ENCODE assay signal across 20 cellular contexts in genomic region chr3:48863122-48863521, GRCh38. TPM values are rescaled to one million over a fixed set of nuclear protein-coding genes. Genes with fewer than 3 reads are reported as not detected.
DNase-seq lines count a peak whose midpoint lies in the region; ATAC-seq, FAIRE-seq and TF ChIP-seq lines count a peak whose summit lies in the region.
"Had no signal": no experiment of that assay in that cellular context is flagged by ENCODE, and none has a peak within 500 bp of the region (broad histone marks: within the 10 kb centered on the region; RNA-seq: fewer than 3 reads in every experiment).

No MANE protein-coding gene starts in this region.

- intact Hi-C loops in mammary epithelial cell (cut with micrococcal nuclease) (no loop called here), MCF 10A (cut with micrococcal nuclease) (no loop called here), left cardiac atrium (cut with DNase I) (no loop called here)

- ATAC-seq in left cardiac atrium: no peak
- ATAC-seq: GM12878 had no signal

- H3K9ac ChIP-seq in mammary epithelial cell (ENCODE audit: insufficient read depth, low read length): no peak overlapping the region

- BruUV-seq in mammary epithelial cell (replicated peaks; lab: Mats Ljungman, UMichigan): no TSS peak
- BruUV-seq in MCF 10A (replicated peaks; lab: Mats Ljungman, UMichigan): no TSS peak

- H3K27me3 ChIP-seq in mammary epithelial cell (ENCODE audit: insufficient read depth, low read length): no peaks in the 10 kb centered on the region
- H3K27me3 ChIP-seq in bronchial epithelial cell (ENCODE audit: control insufficient read depth, insufficient read depth, low read length): no peaks in the 10 kb centered on the region
- H3K27me3 ChIP-seq: BE2C had no signal

- H3K27ac ChIP-seq in mammary epithelial cell (ENCODE audit: insufficient read depth, low read depth, low read length): no peak overlapping the region

- CTCF ChIA-PET in mammary epithelial cell (lab: Charles Lee; ENCODE audit: low non-redundant PET): no interaction called here
- CTCF ChIA-PET in MCF 10A (lab: Yijun Ruan, JAX): no interaction called here

- no peak overlapping the region for H3K27ac Mint-ChIP-seq in MCF 10A (ENCODE audit: low read depth, unreplicated experiment)
- H3K27ac Mint-ChIP-seq: CD4-positive, alpha-beta T cell; H9 had no signal

- dilution Hi-C loops in mammary epithelial cell (cut with HindIII; ENCODE audit: low sequenced_read_pairs): no loop called here

- no peak overlapping the region for H3K4me3 ChIP-seq in mammary epithelial cell (replicated peaks in 1 of 3; ENCODE audit: insufficient read depth in 1 of 3, low read depth in 2 of 3, low read length in 3 of 3)
- H3K4me3 ChIP-seq in bronchial epithelial cell (ENCODE audit: low read depth, low read length): no peak overlapping the region
- H3K4me3 ChIP-seq: GM12878 had no signal

- H3K36me3 ChIP-seq in mammary epithelial cell (ENCODE audit: insufficient read depth, low read length): no peaks in the 10 kb centered on the region
- H3K36me3 ChIP-seq in bronchial epithelial cell (ENCODE audit: control insufficient read depth, insufficient read depth, low read length): no peaks in the 10 kb centered on the region
- H3K36me3 ChIP-seq: BE2C had no signal

- 93% methylated on average over 3 of the region's 3 CpGs for WGBS in mammary epithelial cell (ENCODE audit: low coverage, missing lambda C conversion rate)

- no peak for FAIRE-seq in bronchial epithelial cell (lab: Jason Lieb, UNC)
- FAIRE-seq: GM12878, HTR-8/SVneo had no signal

- no peaks in the 10 kb centered on the region for H3K9me3 Mint-ChIP-seq in MCF 10A (ENCODE audit: unreplicated experiment)
- H3K9me3 Mint-ChIP-seq: CD4-positive, alpha-beta T cell; H9; IgD-negative memory B cell had no signal

- no peaks in the 10 kb centered on the region for H4K20me1 ChIP-seq in mammary epithelial cell (ENCODE audit: insufficient read depth, low read length)

- peaks cover 8% of the 10 kb centered on the region for H3K4me1 ChIP-seq in mammary epithelial cell (ENCODE audit: insufficient read depth, low read length)
- H3K4me1 ChIP-seq: BE2C, Caco-2 had no signal

- POLR2A ChIA-PET in MCF 10A (lab: Yijun Ruan, JAX): interaction anchor here (0.9 kb wide), 2 partner anchors 10 to 15 kb away, joined by 3 to 4 read pairs; partner anchors contain the start of gene PRKAR2A

- no peak for TF ChIP-seq CTCF in mammary epithelial cell (conservative IDR thresholded peaks at IDR 0.05 in 1 of 2, IDR thresholded peaks at IDR 0.05 in 1 of 2; ENCODE audit: extremely low read depth in 1 of 2, insufficient read depth in 1 of 2, low read depth in 1 of 2, low read length in 2 of 2)
- no peak for TF ChIP-seq CTCF in MCF 10A (IDR thresholded peaks at IDR 0.05; ENCODE audit: unreplicated experiment)
- TF ChIP-seq CTCF in bronchial epithelial cell (IDR thresholded peaks at IDR 0.05; ENCODE audit: insufficient read depth, low read length, severe bottlenecking): no peak

- no peak overlapping the region for H3K4me3 Mint-ChIP-seq in MCF 10A (ENCODE audit: unreplicated experiment)
- H3K4me3 Mint-ChIP-seq: CD4-positive, alpha-beta T cell; H9; IgD-negative memory B cell had no signal

- peak overlapping the region; percentile 61 for H3K4me2 ChIP-seq in mammary epithelial cell (ENCODE audit: insufficient read depth, low read depth, low read length)

- H3K4me1 Mint-ChIP-seq in MCF 10A (ENCODE audit: insufficient read depth, unreplicated experiment): peaks cover 4% of the 10 kb centered on the region
- H3K4me1 Mint-ChIP-seq: H9 had no signal

- DNase-seq in mammary epithelial cell (peak; percentile 52), MCF 10A (ENCODE audit: unreplicated experiment) (no peak), bronchial epithelial cell (ENCODE audit: low read depth) (peak; percentile 70), kidney glomerular epithelial cell (lab: John Stamatoyannopoulos, UW) (peak; percentile 19), left cardiac atrium (no peak), NCI-H187 (lab: John Stamatoyannopoulos, UW) (no peak), ecto neural progenitor cell (ENCODE audit: low spot score) (no peak)
- DNase-seq: BE2C; Caco-2; CD4-positive, alpha-beta T cell; DMS153; H9; Kasumi-1; NCI-H1105; NCI-H510A; NCI-H748 treated with DMSO at 0.1 percent for 48 hours; SIG-M5 had no signal

- in situ Hi-C loops in mammary epithelial cell (cut with MboI; ENCODE audit: low sequenced_read_pairs in 2 of 2): no loop called here

- H3K27me3 Mint-ChIP-seq in MCF 10A (ENCODE audit: insufficient read depth, unreplicated experiment): no peaks in the 10 kb centered on the region
- H3K27me3 Mint-ChIP-seq: CD4-positive, alpha-beta T cell; IgD-negative memory B cell had no signal

- H3K36me3 Mint-ChIP-seq in MCF 10A (ENCODE audit: insufficient read depth, unreplicated experiment): peaks cover 12% of the 10 kb centered on the region

- no peaks in the 10 kb centered on the region for H3K9me3 ChIP-seq in mammary epithelial cell (replicated peaks; ENCODE audit: insufficient read depth, low read length)
- H3K9me3 ChIP-seq: BE2C, Caco-2 had no signal

- peak overlapping the region; percentile 27 for H2AFZ ChIP-seq in mammary epithelial cell (ENCODE audit: low read depth, low read length)

- no peaks in the 10 kb centered on the region for H3K79me2 ChIP-seq in mammary epithelial cell (ENCODE audit: insufficient read depth, low read length)

RNA-seq across cellular contexts. Expression of gene PRKAR2A, which starts 15.4 kb away (rescaled TPM):
- total RNA-seq in mammary epithelial cell (10 to 100 TPM; 41.3 to 64.7 TPM), MCF 10A (2022) (51.3 and 61.3 TPM in 2 replicates), bronchial epithelial cell (28.7 and 32.9 TPM in 2 replicates), left cardiac atrium (10 to 100 TPM; 42.5 to 56.8 TPM)
- polyA plus RNA-seq in mammary epithelial cell: 15.4 TPM
- 94.6 TPM for polyA minus RNA-seq in mammary epithelial cell

RNA-seq across cellular contexts. Expression of gene SLC25A20, which starts 35.6 kb away (rescaled TPM):
- total RNA-seq in mammary epithelial cell (10 to 100 TPM; 11.3 to 17.8 TPM), MCF 10A (2022) (9.2 and 11.5 TPM in 2 replicates), bronchial epithelial cell (9.5 and 11.8 TPM in 2 replicates), left cardiac atrium (10 to 100 TPM; 53.4 to 55.6 TPM)
- polyA plus RNA-seq in mammary epithelial cell: 19.4 TPM
- polyA minus RNA-seq in mammary epithelial cell: 45.2 TPM

RNA-seq across cellular contexts. Expression of gene ARIH2, which starts 55.5 kb away (rescaled TPM):
- total RNA-seq in mammary epithelial cell (100 to 1,000 TPM in 1 of 2 donors, 10 to 100 TPM in 1; 84.7 to 115 TPM), MCF 10A (2022) (152 and 167 TPM in 2 replicates), bronchial epithelial cell (119 and 124 TPM in 2 replicates), left cardiac atrium (100 to 1,000 TPM in 1 of 2 donors, 10 to 100 TPM in 1; 88.0 to 104 TPM)
- polyA plus RNA-seq in mammary epithelial cell: 76.6 TPM
- polyA minus RNA-seq in mammary epithelial cell: 76.4 TPM

Comparison
In these comparisons a context has a peak if more than half of its experiments do, and no peak if none do; other contexts are left out.
1. DNase-seq: peak in mammary epithelial cell (single experiment), bronchial epithelial cell (single experiment) and kidney glomerular epithelial cell (single experiment); none in MCF 10A (single experiment), left cardiac atrium (single experiment), NCI-H187 (0 of 2) and ecto neural progenitor cell (single experiment).